In the genomic region with DNA sequence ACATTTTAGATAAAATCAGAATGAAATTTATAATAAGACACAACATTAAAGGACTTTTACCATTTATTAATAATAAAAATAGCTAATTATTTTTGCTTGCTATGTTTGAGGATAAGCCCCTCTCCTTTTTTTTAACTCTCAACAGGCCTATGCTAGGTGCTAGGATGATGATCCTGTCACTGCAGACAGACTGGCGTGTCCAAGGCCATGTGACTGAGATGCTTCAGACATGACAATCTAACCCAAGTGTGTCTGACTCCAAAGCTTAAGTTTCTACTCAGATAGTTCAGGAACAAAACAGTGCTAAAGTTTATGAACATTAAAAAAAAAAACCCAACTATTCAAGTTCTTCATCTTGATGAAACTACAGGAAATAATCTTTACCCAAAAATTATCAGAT, we compare ENCODE assay signal across 21 cellular contexts.
"Had no signal": no experiment of that assay in that cellular context is flagged by ENCODE, and none has a peak within 500 bp of the region (broad histone marks: within the 10 kb centered on the region; RNA-seq: fewer than 3 reads in every experiment).

No MANE protein-coding gene starts in this region.

- ATAC-seq: natural killer cell treated with Interleukin-12 subunit alpha and Interleukin-12 subunit beta and Interleukin-15 and Interleukin-18, amount 100 ng/mL, for 72 hours; stimulated activated memory B cell treated with anti-CD40 and anti-IgM and Interleukin-4, amounts not matched to agents 10 μg/mL and 1 μg/mL and 100 μg/mL, for 72 hours; upper lobe of right lung had no signal

- H3K9me3 Mint-ChIP-seq: activated T-helper 1 cell treated with anti-CD3 and anti-CD28 coated beads, Interleukin-12 subunit alpha, Interleukin-12 subunit beta, Interleukin-2, Interleukin-4 antibody, amounts not matched to agents 30 ng/mL and 10 ng/mL and 1 ng/mL, durations not matched to agents 14 hours and 24 hours and 36 hours; natural killer cell treated with Interleukin-12 subunit alpha and Interleukin-12 subunit beta and Interleukin-15 and Interleukin-18, amount 100 ng/mL, for 72 hours; stimulated activated memory B cell treated with anti-CD40 and anti-IgM and Interleukin-4, amounts not matched to agents 10 μg/mL and 1 μg/mL and 100 μg/mL, for 72 hours had no signal

- H3K27ac Mint-ChIP-seq: activated naive CD8-positive, alpha-beta T cell treated with anti-CD3 and anti-CD28 coated beads, Interleukin-2, amount 10 ng/mL, durations not matched to agents 7 days and 5 days; activated T-helper 1 cell treated with anti-CD3 and anti-CD28 coated beads, Interleukin-12 subunit alpha, Interleukin-12 subunit beta, Interleukin-2, Interleukin-4 antibody, amounts not matched to agents 30 ng/mL and 10 ng/mL and 1 ng/mL, durations not matched to agents 14 hours and 24 hours and 36 hours; stimulated activated memory B cell treated with anti-CD40 and anti-IgM and Interleukin-4, amounts not matched to agents 10 μg/mL and 1 μg/mL and 100 μg/mL, for 72 hours had no signal

- H3K27me3 ChIP-seq: dorsolateral prefrontal cortex, pancreas, sigmoid colon, testis, upper lobe of right lung had no signal

- H3K4me3 Mint-ChIP-seq: activated naive CD8-positive, alpha-beta T cell treated with anti-CD3 and anti-CD28 coated beads, Interleukin-2, amount 10 ng/mL, durations not matched to agents 7 days and 5 days; activated T-helper 1 cell treated with anti-CD3 and anti-CD28 coated beads, Interleukin-12 subunit alpha, Interleukin-12 subunit beta, Interleukin-2, Interleukin-4 antibody, amounts not matched to agents 30 ng/mL and 10 ng/mL and 1 ng/mL, durations not matched to agents 14 hours and 24 hours and 36 hours; natural killer cell treated with Interleukin-12 subunit alpha and Interleukin-12 subunit beta and Interleukin-15 and Interleukin-18, amount 100 ng/mL, for 72 hours; stimulated activated memory B cell treated with anti-CD40 and anti-IgM and Interleukin-4, amounts not matched to agents 10 μg/mL and 1 μg/mL and 100 μg/mL, for 72 hours had no signal

- H3K9me3 ChIP-seq: neutrophil, pancreas, sigmoid colon, testis, upper lobe of right lung had no signal

- H3K27ac ChIP-seq: dorsolateral prefrontal cortex, neutrophil, testis, WERI-Rb-1 had no signal

- H3K4me3 ChIP-seq: dorsolateral prefrontal cortex, pancreas, sigmoid colon, testis, upper lobe of right lung had no signal

- DNase-seq: activated CD4-positive, alpha-beta T cell treated with anti-CD3 and anti-CD28 coated beads, Interleukin-2, amount 50 U/mL, for 48 hours; activated naive CD8-positive, alpha-beta T cell treated with anti-CD3 and anti-CD28 coated beads, Interleukin-2, amount 10 ng/mL, durations not matched to agents 7 days and 5 days; activated T-cell treated with anti-CD3 and anti-CD28 coated beads for 4 hours; amygdala; caudate nucleus; dorsolateral prefrontal cortex; foreskin fibroblast; hypothalamus; mesendoderm; pancreas; sigmoid colon; stimulated activated CD4-positive, alpha-beta T cell treated with anti-CD3 and anti-CD28 coated beads, Interleukin-4, amount 100 ng/mL, for 24 hours; SW 1271; T-helper 2 cell; testis; upper lobe of right lung; WERI-Rb-1 had no signal

- H3K36me3 ChIP-seq: neutrophil, pancreas, sigmoid colon, upper lobe of right lung, WERI-Rb-1 had no signal

- H3K27me3 Mint-ChIP-seq: natural killer cell treated with Interleukin-12 subunit alpha and Interleukin-12 subunit beta and Interleukin-15 and Interleukin-18, amount 100 ng/mL, for 72 hours; stimulated activated memory B cell treated with anti-CD40 and anti-IgM and Interleukin-4, amounts not matched to agents 10 μg/mL and 1 μg/mL and 100 μg/mL, for 72 hours had no signal

- H3K36me3 Mint-ChIP-seq: activated naive CD8-positive, alpha-beta T cell treated with anti-CD3 and anti-CD28 coated beads, Interleukin-2, amount 10 ng/mL, durations not matched to agents 7 days and 5 days; natural killer cell treated with Interleukin-12 subunit alpha and Interleukin-12 subunit beta and Interleukin-15 and Interleukin-18, amount 100 ng/mL, for 72 hours had no signal
